In genomic region chr17:44385287-44386181, GRCh38 we compare ENCODE assay signal across 9 cellular contexts. TPM values are rescaled to one million over a fixed set of nuclear protein-coding genes. Genes with fewer than 3 reads are reported as not detected.
DNase-seq lines count a peak whose midpoint lies in the region; ATAC-seq and TF ChIP-seq lines count a peak whose summit lies in the region.
"Had no signal": no experiment of that assay in that cellular context is flagged by ENCODE, and none has a peak within 500 bp of the region (broad histone marks: within the 10 kb centered on the region; RNA-seq: fewer than 3 reads in every experiment).

No MANE protein-coding gene starts in this region.

- H3K4me1 ChIP-seq in duodenal mucosa (ENCODE audit: control insufficient read depth in 1 of 2, insufficient read depth in 2 of 2, low read length in 2 of 2), result peaks cover 14 to 21% of the 10 kb centered on the region in 2 donors
- peaks cover 16% of the 10 kb centered on the region for H3K4me1 ChIP-seq in lower lobe of right lung

- ATAC-seq in lower lobe of right lung (peak; percentile 94 to 97), HG03571 (IDR thresholded peaks at IDR 0.05; ENCODE audit: unreplicated experiment) (no peak)

- H3K36me3 ChIP-seq in duodenal mucosa (ENCODE audit: control insufficient read depth in 1 of 2, insufficient read depth in 2 of 2, low read length in 2 of 2) (no peaks in the 10 kb centered on the region), lower lobe of right lung (no peaks in the 10 kb centered on the region)

- H3K27ac ChIP-seq in duodenal mucosa (ENCODE audit: low read depth, low read length) (no peak overlapping the region), lower lobe of right lung (no peak overlapping the region)

- POLR2A ChIA-PET in HEK293T (lab: Yijun Ruan, JAX), result interaction anchor here (0.6 to 1.5 kb wide), 13 partner anchors 9 to 185 kb away, joined by 3 to 8 read pairs (median 4); partner anchors contain the start of gene GPATCH8

- peak overlapping the region; percentile 63 to 71 for H3K4me3 ChIP-seq in duodenal mucosa (ENCODE audit: low read depth in 1 of 2, low read length in 2 of 2)
- peak overlapping the region; percentile 61 for H3K4me3 ChIP-seq in lower lobe of right lung

- DNase-seq in CMK (ENCODE audit: low read depth) (peak; percentile 87), HEK293T (ENCODE audit: extremely low spot score) (peak; percentile 94), NCI-H460 (ENCODE audit: extremely low read depth, low read depth) (peak; percentile 67), lower lobe of right lung (peak; percentile 88)
- peak; percentile 91 for DNase-seq in activated CD4-positive, alpha-beta T cell treated with anti-CD3 and anti-CD28 coated beads, Interleukin-2, amount 50 U/mL, for 48 hours
- DNase-seq in stimulated activated CD4-positive, alpha-beta T cell treated with anti-CD3 and anti-CD28 coated beads, TNF-alpha, amount 100 ng/mL, for 1 hour (ENCODE audit: low read depth in 3 of 3, low spot score in 1 of 3), result peak; percentile 57 to 83 (median 63)

- CTCF ChIA-PET in HEK293T (lab: Yijun Ruan, JAX), result interaction anchor here (0.6 to 1.5 kb wide), 5 partner anchors 9 to 259 kb away, joined by 3 to 7 read pairs (median 4); partner anchors contain the start of gene FAM171A2

- peak; percentile 14 for TF ChIP-seq CTCF in lower lobe of right lung (IDR thresholded peaks at IDR 0.05)

- intact Hi-C loops in lower lobe of right lung (cut with DNase I), result no loop called here

- peak overlapping the region; percentile 44 to 59 for H3K9ac ChIP-seq in duodenal mucosa (ENCODE audit: low read depth in 1 of 2, low read length in 2 of 2)

- peaks cover 14 to 28% of the 10 kb centered on the region in 2 donors for H3K27me3 ChIP-seq in duodenal mucosa (ENCODE audit: control insufficient read depth in 1 of 2, insufficient read depth in 2 of 2, low read length in 2 of 2)
- peaks cover 17% of the 10 kb centered on the region for H3K27me3 ChIP-seq in lower lobe of right lung (ENCODE audit: low read depth)

- H3K9me3 ChIP-seq in duodenal mucosa (ENCODE audit: control insufficient read depth in 1 of 2, low read length in 2 of 2), result no peaks in the 10 kb centered on the region
- H3K9me3 ChIP-seq in lower lobe of right lung, result no peaks in the 10 kb centered on the region

TF ChIP-seq in HEK293T, 16 proteins besides CTCF, POLR2A, EP300 and RAD21:
- TF ChIP-seq SUZ12 (IDR thresholded peaks at IDR 0.05) (no peak), ARNT (IDR thresholded peaks at IDR 0.05) (no peak), PKNOX1 (IDR thresholded peaks at IDR 0.05) (no peak), L3MBTL2 (conservative IDR thresholded peaks at IDR 0.05) (peak; percentile 42)

RNA-seq across cellular contexts. Expression of gene ITGA2B, which starts 3.9 kb away (rescaled TPM):
- total RNA-seq in NCI-H460 (2014; rRNA removed; shearing (Covaris generic)), result 7.6 and 10.2 TPM in 2 replicates
- 5.4 and 6.7 TPM in 2 replicates for polyA plus RNA-seq in NCI-H460 (2014; cell fraction: nucleus; rRNA removed)
- total RNA-seq in lower lobe of right lung, result 5.2 TPM
- total RNA-seq: SK-MEL-5 had no signal

RNA-seq across cellular contexts. Expression of gene FAM171A2, which starts 21.9 kb away (rescaled TPM):
- 2.8 and 3.0 TPM in 2 replicates for total RNA-seq in NCI-H460 (2014; rRNA removed; shearing (Covaris generic))
- polyA plus RNA-seq in NCI-H460 (2014; cell fraction: nucleus; rRNA removed), result 4.6 and 6.0 TPM in 2 replicates
- total RNA-seq in lower lobe of right lung, result 1.2 TPM

RNA-seq across cellular contexts. Expression of gene GRN, which starts 40.4 kb away (rescaled TPM):
- 138 and 165 TPM in 2 replicates for total RNA-seq in NCI-H460 (2014; rRNA removed; shearing (Covaris generic))
- 171 and 195 TPM in 2 replicates for polyA plus RNA-seq in NCI-H460 (2014; cell fraction: nucleus; rRNA removed)
- 1,241 TPM for total RNA-seq in lower lobe of right lung
